ENCODE assay signal across 8 cellular contexts in genomic region chr11:93783767-93784151, GRCh38. TPM values are rescaled to one million over a fixed set of nuclear protein-coding genes. Genes with fewer than 3 reads are reported as not detected.
DNase-seq lines count a peak whose midpoint lies in the region; ATAC-seq, FAIRE-seq and TF ChIP-seq lines count a peak whose summit lies in the region.

No MANE protein-coding gene starts in this region.

- H3K27ac ChIP-seq in A549: peak overlapping the region; percentile 91 to 99
- H3K27ac ChIP-seq in adrenal gland: peak overlapping the region in 3 of 5 donors; percentile 94 to 98 (median 95)
- H3K27ac ChIP-seq in testis: peak overlapping the region; percentile 90 to 92

- H3K4me2 ChIP-seq in A549: peak overlapping the region; percentile 72

- no peaks in the 10 kb centered on the region for H3K27me3 ChIP-seq in adrenal gland
- H3K27me3 ChIP-seq in testis: no peaks in the 10 kb centered on the region

- no peak for TF ChIP-seq CTCF in A549 (IDR thresholded peaks at IDR 0.05)
- TF ChIP-seq CTCF in adrenal gland (IDR thresholded peaks at IDR 0.05): no peak
- no peak for TF ChIP-seq CTCF in testis (IDR thresholded peaks at IDR 0.05)

- ATAC-seq in A549 (peak; percentile 79 to 80), GM19395 (IDR thresholded peaks at IDR 0.05; ENCODE audit: unreplicated experiment) (peak; percentile 63), HG03378 (IDR thresholded peaks at IDR 0.05; ENCODE audit: unreplicated experiment) (peak; percentile 56)

- TF ChIP-seq POLR2A in A549 (IDR thresholded peaks at IDR 0.05; ENCODE audit: low read length) (no peak), adrenal gland (IDR thresholded peaks at IDR 0.05) (no peak), testis (IDR thresholded peaks at IDR 0.05) (no peak), erythroblast (IDR thresholded peaks at IDR 0.05; ENCODE audit: low read length) (no peak)

- CTCF ChIA-PET in A549 (lab: Yijun Ruan, JAX): interaction anchor here (0.7 to 1.2 kb wide), 2 partner anchors 12 to 44 kb away, joined by 3 to 6 read pairs; no protein-coding TSS in a partner anchor

- WGBS in A549 (ENCODE audit: missing lambda C conversion rate): under 1% methylated on average over 11 of the region's 11 CpGs
- WGBS in adrenal gland, 4 donors: 1% methylated on average over 11 of the region's 11 CpGs
- WGBS in testis, 2 donors: 0% methylated on average over 11 of the region's 11 CpGs

- H3K4me1 ChIP-seq in A549 (peaks cover 20% of the 10 kb centered on the region), adrenal gland (replicated peaks in 1 of 2) (peaks cover 20 to 35% of the 10 kb centered on the region in 2 donors), testis (peaks cover 9% of the 10 kb centered on the region)

- POLR2A ChIA-PET in A549 (lab: Yijun Ruan, JAX): interaction anchor here (0.6 to 1.3 kb wide), 9 partner anchors 8 to 53 kb away, joined by 3 to 48 read pairs (median 4); partner anchors contain the start of genes C11orf54 and TAF1D

- TF ChIP-seq EP300 in A549 (IDR thresholded peaks at IDR 0.05): no peak

- peak overlapping the region; percentile 83 for H3K4me3 ChIP-seq in A549
- H3K4me3 ChIP-seq in adrenal gland: peak overlapping the region in 2 of 4 donors; percentile 88 to 91
- peak overlapping the region; percentile 92 to 94 for H3K4me3 ChIP-seq in testis

- no peak for FAIRE-seq in A549 (lab: Jason Lieb, UNC)

- H3K36me3 ChIP-seq in adrenal gland (replicated peaks in 1 of 2) (peaks cover 0 to 8% of the 10 kb centered on the region in 2 donors), testis (ENCODE audit: low read depth, missing control alignments) (no peaks in the 10 kb centered on the region)

- no peak for TF ChIP-seq RAD21 in A549 (conservative IDR thresholded peaks at IDR 0.05 in 1 of 2, IDR thresholded peaks at IDR 0.05 in 1 of 2)

- DNase-seq in A549 (ENCODE audit: low read depth in 1 of 2, low spot score in 1 of 2) (no peak), adrenal gland (peak in 1 of 7 donors; percentile 19), kidney glomerular epithelial cell (lab: John Stamatoyannopoulos, UW) (peak; percentile 66), testis (no peak), erythroblast (lab: John Stamatoyannopoulos, UW) (no peak)
- no peak for DNase-seq in stimulated activated CD4-positive, alpha-beta T cell treated with anti-CD3 and anti-CD28 coated beads, Interleukin-4, amount 100 ng/mL, for 4 hours

- H3K9me3 ChIP-seq in A549 (no peaks in the 10 kb centered on the region), adrenal gland (replicated peaks in 1 of 3) (no peaks in the 10 kb centered on the region), testis (no peaks in the 10 kb centered on the region)

- intact Hi-C loops in adrenal gland (cut with DNase I): loop anchor here in 1 of 2 donors (5.0 kb wide), 1 partner anchor 41 kb away; the partner anchor contains the start of genes C11orf54 and TAF1D
- intact Hi-C loops in testis (cut with DNase I; ENCODE audit: low total_unique reads): no loop called here

TF ChIP-seq in A549, 52 proteins besides CTCF, POLR2A, EP300 and RAD21:
- TF ChIP-seq ZSCAN20 (CRISPR knock-in tag; IDR thresholded peaks at IDR 0.05): no peak

RNA-seq across cellular contexts. Expression of gene MED17, which starts 0.3 kb away (rescaled TPM):
- 19.2 and 20.3 TPM in 2 replicates for polyA plus RNA-seq in A549 (2011; rRNA removed)
- 9.1 and 9.5 TPM in 2 replicates for polyA plus RNA-seq in A549 (2012; cell fraction: cytosol; rRNA removed)
- polyA plus RNA-seq in A549 (2012; cell fraction: nucleus; rRNA removed): 22.6 and 23.7 TPM in 2 replicates
- 16.2 to 16.7 TPM (median 16.6 TPM) in 3 replicates for polyA plus RNA-seq in A549 (2017; fragmentation: RNase III; extraction: RNeasy Plus Mini Kit Qiagen cat#74134 plus additional on column Dnase treatment)
- 8.6 and 9.9 TPM in 2 replicates for polyA minus RNA-seq in A549 (2011; rRNA and poly(A)+ RNA removed)
- total RNA-seq in adrenal gland: 10 to 100 TPM; 16.9 to 32.0 (median 24.8) TPM
- polyA plus RNA-seq in adrenal gland: 10 to 100 TPM in 2 of 3 donors, 1 to 10 TPM in 1; 8.4 to 16.9 (median 10.4) TPM
- 10 to 100 TPM; 23.2 to 29.8 TPM for total RNA-seq in testis
- 22.4 TPM for polyA plus RNA-seq in testis (ENCODE audit: insufficient read depth, low read depth, low replicate concordance)

RNA-seq across cellular contexts. Expression of gene C11orf54, which starts 42.3 kb away (rescaled TPM):
- polyA plus RNA-seq in A549 (2011; rRNA removed) (26.8 and 27.6 TPM in 2 replicates), A549 (2017; fragmentation: RNase III; extraction: RNeasy Plus Mini Kit Qiagen cat#74134 plus additional on column Dnase treatment) (12.3 to 12.7 TPM (median 12.4 TPM) in 3 replicates), adrenal gland (10 to 100 TPM; 15.2 to 31.9 (median 19.1) TPM), testis (ENCODE audit: insufficient read depth, low read depth, low replicate concordance) (32.6 TPM)
- polyA plus RNA-seq in A549 (2012; cell fraction: cytosol; rRNA removed): 3.2 and 4.0 TPM in 2 replicates
- 1.5 and 2.0 TPM in 2 replicates for polyA plus RNA-seq in A549 (2012; cell fraction: nucleus; rRNA removed)
- 4.4 and 4.8 TPM in 2 replicates for polyA minus RNA-seq in A549 (2011; rRNA and poly(A)+ RNA removed)
- total RNA-seq in adrenal gland (10 to 100 TPM; 28.7 to 68.2 (median 36.3) TPM), testis (10 to 100 TPM; 28.5 to 49.5 TPM)

RNA-seq across cellular contexts. Expression of gene TAF1D, which starts 42.5 kb away (rescaled TPM):
- polyA plus RNA-seq in A549 (2011; rRNA removed) (132 and 218 TPM in 2 replicates), A549 (2017; fragmentation: RNase III; extraction: RNeasy Plus Mini Kit Qiagen cat#74134 plus additional on column Dnase treatment) (116 to 142 TPM (median 123 TPM) in 3 replicates), adrenal gland (100 to 1,000 TPM in 2 of 3 donors, 10 to 100 TPM in 1; 72.1 to 262 (median 131) TPM), testis (ENCODE audit: insufficient read depth, low read depth, low replicate concordance) (24.0 TPM)
- 35.5 and 46.4 TPM in 2 replicates for polyA plus RNA-seq in A549 (2012; cell fraction: cytosol; rRNA removed)
- polyA plus RNA-seq in A549 (2012; cell fraction: nucleus; rRNA removed): 43.5 and 100 TPM in 2 replicates
- 41.9 and 55.4 TPM in 2 replicates for polyA minus RNA-seq in A549 (2011; rRNA and poly(A)+ RNA removed)
- total RNA-seq in adrenal gland (10 to 100 TPM; 20.8 to 91.0 (median 50.3) TPM), testis (10 to 100 TPM; 70.3 to 88.5 TPM)
